Comparison of ENCODE assay signal across 8 cellular contexts in the genomic region with DNA sequence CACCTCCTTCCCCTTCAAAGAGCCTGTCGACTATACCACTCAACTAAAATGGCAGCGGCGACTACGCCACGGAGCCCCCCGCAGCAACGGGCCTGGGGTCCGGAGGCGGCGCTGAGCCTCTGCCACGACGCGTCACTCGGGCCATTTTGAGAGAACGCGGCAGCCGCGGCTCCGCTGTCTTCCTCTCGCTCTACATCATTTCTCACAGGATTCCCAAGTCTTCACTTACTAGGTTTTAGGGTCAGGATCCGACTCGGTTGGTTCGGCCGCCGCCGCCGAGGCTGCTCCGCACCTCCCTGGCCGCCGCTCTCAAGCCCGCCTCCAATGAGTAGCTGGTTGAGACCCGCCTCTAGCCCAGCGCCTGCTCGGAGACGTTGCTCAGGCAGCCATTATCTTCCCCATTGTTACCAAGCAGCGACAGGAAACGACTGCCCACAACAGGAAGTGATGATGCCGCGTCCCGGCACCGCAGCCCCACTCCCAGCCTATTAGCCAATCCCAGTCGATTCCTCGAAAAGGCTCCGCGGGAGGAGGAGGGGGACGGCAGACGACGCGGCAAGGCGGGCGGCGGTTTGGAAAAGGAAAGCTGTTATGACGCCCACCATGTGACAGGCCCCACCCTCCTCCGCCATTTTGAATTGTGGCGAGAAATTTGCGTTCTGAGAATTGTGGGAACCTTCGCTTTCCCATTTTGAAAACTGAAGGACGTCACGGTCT. TPM values are rescaled to one million over a fixed set of nuclear protein-coding genes. Genes with fewer than 3 reads are reported as not detected.
DNase-seq lines count a peak whose midpoint lies in the region; ATAC-seq and TF ChIP-seq lines count a peak whose summit lies in the region.

A gene with protein sequence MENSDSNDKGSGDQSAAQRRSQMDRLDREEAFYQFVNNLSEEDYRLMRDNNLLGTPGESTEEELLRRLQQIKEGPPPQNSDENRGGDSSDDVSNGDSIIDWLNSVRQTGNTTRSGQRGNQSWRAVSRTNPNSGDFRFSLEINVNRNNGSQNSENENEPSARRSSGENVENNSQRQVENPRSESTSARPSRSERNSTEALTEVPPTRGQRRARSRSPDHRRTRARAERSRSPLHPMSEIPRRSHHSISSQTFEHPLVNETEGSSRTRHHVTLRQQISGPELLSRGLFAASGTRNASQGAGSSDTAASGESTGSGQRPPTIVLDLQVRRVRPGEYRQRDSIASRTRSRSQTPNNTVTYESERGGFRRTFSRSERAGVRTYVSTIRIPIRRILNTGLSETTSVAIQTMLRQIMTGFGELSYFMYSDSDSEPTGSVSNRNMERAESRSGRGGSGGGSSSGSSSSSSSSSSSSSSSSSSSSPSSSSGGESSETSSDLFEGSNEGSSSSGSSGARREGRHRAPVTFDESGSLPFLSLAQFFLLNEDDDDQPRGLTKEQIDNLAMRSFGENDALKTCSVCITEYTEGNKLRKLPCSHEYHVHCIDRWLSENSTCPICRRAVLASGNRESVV (minus strand): TSS at position 432 of the 717 bp plus-strand sequence. CDS start 18,647 bp downstream, outside the sequence.

- under 1% methylated on average over 27 of the region's 59 CpGs for WGBS in prostate gland
- under 1% methylated on average over 59 of the region's 59 CpGs for WGBS in urinary bladder

- TF ChIP-seq POLR2A in prostate gland (IDR thresholded peaks at IDR 0.05): peak; percentile 69

- peak within 1 kb of the TSS; percentile 63 to 66 for H3K4me3 ChIP-seq in prostate gland
- peak within 1 kb of the TSS; percentile 70 for H3K4me3 ChIP-seq in urinary bladder (ENCODE audit: low read depth, low read length)

- H3K27ac ChIP-seq in angular gyrus (ENCODE audit: low read depth, low read length) (peak within 1 kb of the TSS; percentile 98), prostate gland (peak within 1 kb of the TSS; percentile 93), urinary bladder (ENCODE audit: low read depth) (peak within 1 kb of the TSS; percentile 97)

- intact Hi-C loops in left ventricle myocardium superior (cut with micrococcal nuclease): loop anchor here (10.0 kb wide), 1 partner anchor 540 kb away; a partner anchor contains a TSS
- intact Hi-C loops in prostate gland (cut with DNase I): loop anchor here (10.0 kb wide), 1 partner anchor 310 kb away; a partner anchor contains a TSS

- no peak for TF ChIP-seq CTCF in prostate gland (IDR thresholded peaks at IDR 0.05)

- ATAC-seq in GM18498 (IDR thresholded peaks at IDR 0.05; ENCODE audit: unreplicated experiment) (peak; percentile 97), HG02938 (IDR thresholded peaks at IDR 0.05; ENCODE audit: unreplicated experiment) (peak; percentile 94), left ventricle myocardium superior (peak; percentile 100)

- H3K36me3 ChIP-seq in prostate gland (no peaks in the 10 kb centered on the region), urinary bladder (ENCODE audit: insufficient read depth) (no peaks in the 10 kb centered on the region)

- DNase-seq in NCI-H187 (lab: John Stamatoyannopoulos, UW) (peak; percentile 68 to 89), T-helper 2 cell (peak; percentile 74 to 98 (median 89)), left ventricle myocardium superior (peak; percentile 93), prostate gland (ENCODE audit: low spot score) (peak; percentile 91)

- H3K27me3 ChIP-seq in prostate gland (replicated peaks; ENCODE audit: insufficient read depth): no peaks in the 10 kb centered on the region

- no peaks in the 10 kb centered on the region for H3K9me3 ChIP-seq in prostate gland

- H3K4me1 ChIP-seq in prostate gland (replicated peaks): no peaks in the 10 kb centered on the region
- H3K4me1 ChIP-seq in urinary bladder (ENCODE audit: insufficient read depth): no peaks in the 10 kb centered on the region

RNA-seq across cellular contexts. Expression of the gene that starts here (rescaled TPM):
- total RNA-seq in left ventricle myocardium superior (20.7 TPM), prostate gland (10 to 100 TPM; 27.5 to 30.3 TPM), urinary bladder (71.7 TPM)
- 8.4 TPM for polyA plus RNA-seq in urinary bladder

Comparison
In these comparisons a context has a peak if more than half of its experiments do, and no peak if none do; other contexts are left out.
1. Peak in every context shown above with its lines: DNase-seq, ATAC-seq, H3K4me3 ChIP-seq and H3K27ac ChIP-seq.